Comparison of ENCODE assay signal across 1 cellular context in the genomic region with DNA sequence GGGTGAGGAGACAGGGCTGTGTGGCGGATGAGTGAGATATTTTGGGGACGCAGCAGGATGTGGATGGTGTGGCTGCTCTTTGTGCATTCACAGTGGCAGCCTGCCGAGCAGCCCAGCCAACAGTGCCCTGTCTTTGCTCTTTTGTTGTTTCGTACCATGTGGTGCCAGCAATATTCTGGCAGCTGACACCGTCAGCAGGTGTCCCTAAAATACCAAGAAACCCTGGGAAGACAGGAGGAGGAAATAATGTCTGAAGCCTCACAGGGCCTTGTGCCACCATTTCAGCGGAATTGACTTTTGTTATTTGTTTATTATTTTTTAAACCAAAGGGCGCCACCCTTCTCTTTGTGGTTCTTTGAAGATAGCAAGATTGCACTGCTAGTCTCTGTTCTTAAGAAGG.
TF ChIP-seq lines count a peak whose summit lies in the region.

No MANE protein-coding gene starts in this region.

TF ChIP-seq in SK-N-SH treated with all-trans-retinoic acid at 6 μM for 48 hours, 23 proteins besides CTCF, POLR2A, EP300 and RAD21 (continued from another document):
- TF ChIP-seq CSRNP3 (CRISPR knock-in tag; IDR thresholded peaks at IDR 0.05) (no peak), ARNTL (CRISPR knock-in tag; IDR thresholded peaks at IDR 0.05; ENCODE audit: borderline replicate concordance, low read depth) (no peak), RARB (CRISPR knock-in tag; IDR thresholded peaks at IDR 0.05) (no peak), ZFP3 (CRISPR knock-in tag; IDR thresholded peaks at IDR 0.05) (no peak), POU6F1 (CRISPR knock-in tag; IDR thresholded peaks at IDR 0.05; ENCODE audit: borderline replicate concordance, low read depth) (no peak), TSHZ2 (CRISPR knock-in tag; IDR thresholded peaks at IDR 0.05) (no peak), SNAI2 (CRISPR knock-in tag; IDR thresholded peaks at IDR 0.05) (no peak), ZC3H10 (CRISPR knock-in tag; IDR thresholded peaks at IDR 0.05) (no peak)
